ENCODE assay signal across 1 cellular context in the genomic region with DNA sequence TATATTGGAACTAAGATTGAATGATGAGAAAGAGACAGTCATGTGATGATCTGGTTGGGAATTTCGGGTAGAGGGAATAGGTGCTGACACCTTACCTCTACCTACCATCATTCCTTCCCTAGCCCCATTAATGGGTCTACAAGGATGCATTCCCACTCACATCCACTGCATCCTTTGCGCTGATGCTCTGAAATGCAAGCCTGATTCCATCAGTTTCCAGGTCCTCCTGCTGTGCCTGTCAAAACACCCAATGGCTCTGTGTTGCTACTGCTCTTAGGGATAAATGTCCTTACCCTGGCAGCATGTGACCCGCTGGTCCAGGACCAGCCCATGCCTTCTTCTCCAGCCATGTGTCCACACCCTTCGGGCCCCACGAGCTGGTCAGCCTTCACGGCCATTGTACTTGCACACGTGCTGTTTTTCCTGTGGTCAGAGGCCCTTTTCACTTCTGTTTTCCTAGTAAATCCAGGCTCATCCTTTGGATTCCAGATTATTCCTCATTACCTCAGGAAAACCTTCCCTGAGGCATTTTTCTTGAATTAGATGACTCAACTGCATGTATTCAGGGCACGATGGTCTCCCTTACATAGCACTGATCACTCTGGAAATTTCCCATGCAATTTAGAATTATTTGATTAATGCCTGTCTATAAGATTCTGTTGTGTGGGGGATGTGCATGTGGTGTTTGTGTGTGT.
TF ChIP-seq lines count a peak whose summit lies in the region.

No MANE protein-coding gene starts in this region.

TF ChIP-seq in H1, 55 proteins besides CTCF, POLR2A, EP300 and RAD21:
- no peak for TF ChIP-seq GTF2F1 (IDR thresholded peaks at IDR 0.05; ENCODE audit: borderline replicate concordance, low read depth, low read length)
- no peak for TF ChIP-seq JUND (IDR thresholded peaks at IDR 0.05; ENCODE audit: low read length)
- no peak for TF ChIP-seq TAF7 (optimal IDR thresholded peaks at IDR 0.05; ENCODE audit: borderline replicate concordance, low read depth, low read length)
- TF ChIP-seq BCL11A (IDR thresholded peaks at IDR 0.05; ENCODE audit: low read depth in 2 of 2, low read length in 2 of 2) = no peak
- no peak for TF ChIP-seq SP2 (IDR thresholded peaks at IDR 0.05; ENCODE audit: low read length)
- TF ChIP-seq POU5F1 (IDR thresholded peaks at IDR 0.05; ENCODE audit: low read depth, low read length) = no peak
- TF ChIP-seq NANOG (IDR thresholded peaks at IDR 0.05; ENCODE audit: insufficient read depth, low read depth, low read length, poor library complexity, severe bottlenecking) = no peak
- no peak for TF ChIP-seq CBX5 (IDR thresholded peaks at IDR 0.05; ENCODE audit: low read depth, low read length)
- TF ChIP-seq, protein P1, sequence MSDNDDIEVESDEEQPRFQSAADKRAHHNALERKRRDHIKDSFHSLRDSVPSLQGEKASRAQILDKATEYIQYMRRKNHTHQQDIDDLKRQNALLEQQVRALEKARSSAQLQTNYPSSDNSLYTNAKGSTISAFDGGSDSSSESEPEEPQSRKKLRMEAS (IDR thresholded peaks at IDR 0.05) = no peak
- no peak for TF ChIP-seq POLR2AphosphoS5 (IDR thresholded peaks at IDR 0.05; ENCODE audit: low read depth, low read length)
- TF ChIP-seq SUZ12 (IDR thresholded peaks at IDR 0.05; ENCODE audit: low read length) = no peak
